Comparison of ENCODE assay signal across 8 cellular contexts in genomic region chr13:80363890-80364503, GRCh38. TPM values are rescaled to one million over a fixed set of nuclear protein-coding genes. Genes with fewer than 3 reads are reported as not detected.
A peak's percentile ranks its signal among the peaks of the same experiment; 100 is the strongest.
DNase-seq lines count a peak whose midpoint lies in the region; ATAC-seq and TF ChIP-seq lines count a peak whose summit lies in the region.

No MANE protein-coding gene starts in this region.

- no peaks in the 10 kb centered on the region for H3K27me3 Mint-ChIP-seq in CD8-positive, alpha-beta memory T cell

- H3K9me3 ChIP-seq in CD8-positive, alpha-beta memory T cell (ENCODE audit: low read length) = no peaks in the 10 kb centered on the region

- DNase-seq in D341Med (ENCODE audit: low spot score) (peak; percentile 27), LNCaP clone FGC (ENCODE audit: low read depth) (no peak), amniotic stem cell (lab: John Stamatoyannopoulos, UW) (peak; percentile 6), left lobe of liver (ENCODE audit: low spot score) (no peak), islet precursor cell (no peak), NCI-H510A (lab: John Stamatoyannopoulos, UW) (no peak)
- no peak for DNase-seq in stimulated activated naive CD4-positive, alpha-beta T cell (lab: John Stamatoyannopoulos, UW)
- no peak for DNase-seq in CD8-positive, alpha-beta memory T cell

- H3K36me3 Mint-ChIP-seq in CD8-positive, alpha-beta memory T cell = no peaks in the 10 kb centered on the region

- peaks cover 0 to 2% (median 0%) of the 10 kb centered on the region in 5 donors for H3K9me3 Mint-ChIP-seq in CD8-positive, alpha-beta memory T cell

- H3K4me3 Mint-ChIP-seq in CD8-positive, alpha-beta memory T cell = no peak overlapping the region

- H3K4me1 ChIP-seq in CD8-positive, alpha-beta memory T cell (ENCODE audit: insufficient read depth, low read length) = no peaks in the 10 kb centered on the region

- TF ChIP-seq CTCF in LNCaP clone FGC (IDR thresholded peaks at IDR 0.05; ENCODE audit: control insufficient read depth, extremely low read depth, insufficient read depth) = peak; percentile 55

- CTCF ChIA-PET in CD8-positive, alpha-beta memory T cell (lab: Charles Lee) = no interaction called here

- no peak overlapping the region for H3K4me3 ChIP-seq in LNCaP clone FGC (ENCODE audit: low read depth, low read length)
- no peak overlapping the region for H3K4me3 ChIP-seq in CD8-positive, alpha-beta memory T cell (ENCODE audit: low read length)

- no peaks in the 10 kb centered on the region for H3K27me3 ChIP-seq in CD8-positive, alpha-beta memory T cell (ENCODE audit: insufficient read depth, low read length, poor library complexity, severe bottlenecking)

- peak; percentile 76 for ATAC-seq in left lobe of liver

- POLR2A ChIA-PET in CD8-positive, alpha-beta memory T cell (lab: Charles Lee) = no interaction called here

- H3K27ac Mint-ChIP-seq in CD8-positive, alpha-beta memory T cell = no peak overlapping the region

- no peaks in the 10 kb centered on the region for H3K36me3 ChIP-seq in CD8-positive, alpha-beta memory T cell (ENCODE audit: insufficient read depth, low read length)

- peaks cover 4 to 7% (median 5%) of the 10 kb centered on the region in 3 donors for H3K4me1 Mint-ChIP-seq in CD8-positive, alpha-beta memory T cell

- H3K27ac ChIP-seq in CD8-positive, alpha-beta memory T cell (ENCODE audit: low read depth, low read length) = no peak overlapping the region

RNA-seq across cellular contexts. Expression of gene SPRY2, which starts 23.1 kb away (rescaled TPM):
- total RNA-seq in left lobe of liver = 11.3 TPM
- total RNA-seq in CD8-positive, alpha-beta memory T cell = 1 to 10 TPM in 1 of 2 experiments, under 1 TPM in 1; 0.91 to 1.1 TPM
- 10.5 TPM for polyA plus RNA-seq in CD8-positive, alpha-beta memory T cell

Comparison
In these comparisons a context has a peak if more than half of its experiments do, and no peak if none do; other contexts are left out.
1. DNase-seq: peak in D341Med (single experiment) and amniotic stem cell (single experiment); none in LNCaP clone FGC (single experiment), left lobe of liver (single experiment), islet precursor cell (single experiment), stimulated activated naive CD4-positive, alpha-beta T cell (0 of 6), CD8-positive, alpha-beta memory T cell (0 of 5) and NCI-H510A (single experiment).